In the genomic region with DNA sequence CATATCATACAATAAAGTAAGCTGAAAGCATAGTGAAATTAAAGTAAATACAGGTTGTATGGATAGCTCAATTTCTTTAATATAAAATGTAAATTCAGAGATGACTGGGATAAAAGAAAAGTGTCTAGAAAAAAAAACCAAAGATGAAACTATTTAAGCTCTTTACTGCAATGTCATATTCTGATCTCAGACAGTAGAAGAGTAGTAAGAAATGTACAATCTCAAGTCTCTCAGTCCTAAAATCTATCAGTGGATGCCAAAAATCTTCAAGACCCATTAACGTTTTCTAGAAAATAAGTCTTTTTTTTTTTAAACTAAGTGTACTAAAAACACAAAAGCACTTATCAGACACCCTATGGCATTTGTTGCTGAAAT, we compare ENCODE assay signal across 8 cellular contexts. TPM values are rescaled to one million over a fixed set of nuclear protein-coding genes. Genes with fewer than 3 reads are reported as not detected.
DNase-seq lines count a peak whose midpoint lies in the region; TF ChIP-seq lines count a peak whose summit lies in the region.

No MANE protein-coding gene starts in this region.

- H3K4me3 ChIP-seq in dorsolateral prefrontal cortex = peak overlapping the region in 51 of 59 donors; percentile 1 to 59 (median 35)

- H3K27ac Mint-ChIP-seq in Calu3 (ENCODE audit: unreplicated experiment) (no peak overlapping the region), IgD-negative memory B cell (peak overlapping the region in 1 of 3 donors; percentile 81), progenitor cell of endocrine pancreas (peak overlapping the region; percentile 44)

- DNase-seq in Calu3 (no peak), dorsolateral prefrontal cortex (no peak), progenitor cell of endocrine pancreas (ENCODE audit: low spot score, unreplicated experiment) (no peak), EL (no peak), hypothalamus (lab: John Stamatoyannopoulos, UW) (no peak)
- DNase-seq in activated effector memory CD4-positive, alpha-beta T cell treated with Interleukin-2 at 50 U/mL for 16 hours = no peak
- no peak for DNase-seq in stimulated activated CD8-positive, alpha-beta memory T cell treated with anti-CD3 and anti-CD28 coated beads, Interleukin-4, amount 100 ng/mL, for 48 hours

- CTCF ChIA-PET in Calu3 (lab: Charles Lee) = no interaction called here

- H3K4me3 Mint-ChIP-seq in Calu3 (ENCODE audit: low read depth, unreplicated experiment) (peak overlapping the region; percentile 67), IgD-negative memory B cell (peak overlapping the region; percentile 33 to 93 (median 80)), progenitor cell of endocrine pancreas (ENCODE audit: low read depth) (peak overlapping the region; percentile 43)

- H3K36me3 Mint-ChIP-seq in Calu3 (ENCODE audit: insufficient read depth, unreplicated experiment) = peaks cover 4% of the 10 kb centered on the region
- H3K36me3 Mint-ChIP-seq in IgD-negative memory B cell = peaks cover 2% of the 10 kb centered on the region
- H3K36me3 Mint-ChIP-seq in progenitor cell of endocrine pancreas (ENCODE audit: insufficient read depth) = no peaks in the 10 kb centered on the region

- intact Hi-C loops in Calu3 (cut with micrococcal nuclease; ENCODE audit: unreplicated experiment) (no loop called here), dorsolateral prefrontal cortex (cut with DNase I) (no loop called here)

- TF ChIP-seq CTCF in Calu3 (IDR thresholded peaks at IDR 0.05; ENCODE audit: unreplicated experiment) = no peak
- TF ChIP-seq CTCF in dorsolateral prefrontal cortex (IDR thresholded peaks at IDR 0.05 in 54 of 56, conservative IDR thresholded peaks at IDR 0.05 in 2 of 56; ENCODE audit: low read depth in 1 of 56, partially characterized antibody in 56 of 56) = no peak
- TF ChIP-seq CTCF in progenitor cell of endocrine pancreas (IDR thresholded peaks at IDR 0.05; ENCODE audit: unreplicated experiment) = no peak

- H3K4me1 Mint-ChIP-seq in Calu3 (ENCODE audit: low read depth, unreplicated experiment) (peaks cover 9% of the 10 kb centered on the region), IgD-negative memory B cell (peaks cover 10 to 13% (median 12%) of the 10 kb centered on the region in 3 donors), progenitor cell of endocrine pancreas (ENCODE audit: low read depth) (peaks cover 19% of the 10 kb centered on the region)

- H3K9me3 Mint-ChIP-seq in Calu3 (ENCODE audit: low read depth, unreplicated experiment) (no peaks in the 10 kb centered on the region), IgD-negative memory B cell (no peaks in the 10 kb centered on the region), progenitor cell of endocrine pancreas (ENCODE audit: low read depth) (no peaks in the 10 kb centered on the region)

- no TSS peak for BruUV-seq in Calu3 (replicated peaks; lab: Mats Ljungman, UMichigan)

- H3K27me3 Mint-ChIP-seq in Calu3 (ENCODE audit: unreplicated experiment) (no peaks in the 10 kb centered on the region), IgD-negative memory B cell (no peaks in the 10 kb centered on the region), progenitor cell of endocrine pancreas (no peaks in the 10 kb centered on the region)

- H3K27ac ChIP-seq in dorsolateral prefrontal cortex = peak overlapping the region in 3 of 59 donors; percentile 1 to 33 (median 6)

- no peaks in the 10 kb centered on the region for H3K27me3 ChIP-seq in dorsolateral prefrontal cortex

RNA-seq across cellular contexts. Expression of a gene that starts 13.8 kb away (rescaled TPM):
- total RNA-seq in Calu3 (2022) = not detected in 2 replicates
- polyA plus RNA-seq in IgD-negative memory B cell = 0.19 TPM
- 1 to 10 TPM in 114 of 120 experiments, under 1 TPM in 5, not detected in 1; 0.67 to 6.9 (median 2.2) TPM for total RNA-seq in dorsolateral prefrontal cortex
- 0.22 TPM in 1 of 2 replicates, not detected in the other for total RNA-seq in progenitor cell of endocrine pancreas

RNA-seq across cellular contexts. Expression of a gene that starts 35.1 kb away (rescaled TPM):
- total RNA-seq in Calu3 (2022) (45.2 and 46.2 TPM in 2 replicates), dorsolateral prefrontal cortex (10 to 100 TPM; 28.2 to 47.1 (median 37.9) TPM), progenitor cell of endocrine pancreas (52.8 and 53.9 TPM in 2 replicates)
- polyA plus RNA-seq in IgD-negative memory B cell = 38.9 TPM

RNA-seq across cellular contexts. Expression of a gene that starts 36.1 kb away (rescaled TPM):
- total RNA-seq in Calu3 (2022) (31.8 and 38.6 TPM in 2 replicates), dorsolateral prefrontal cortex (10 to 100 TPM; 32.6 to 75.9 (median 53.6) TPM), progenitor cell of endocrine pancreas (47.4 and 52.0 TPM in 2 replicates)
- polyA plus RNA-seq in IgD-negative memory B cell = 107 TPM
